ENCODE assay signal across 29 cellular contexts in the genomic region with DNA sequence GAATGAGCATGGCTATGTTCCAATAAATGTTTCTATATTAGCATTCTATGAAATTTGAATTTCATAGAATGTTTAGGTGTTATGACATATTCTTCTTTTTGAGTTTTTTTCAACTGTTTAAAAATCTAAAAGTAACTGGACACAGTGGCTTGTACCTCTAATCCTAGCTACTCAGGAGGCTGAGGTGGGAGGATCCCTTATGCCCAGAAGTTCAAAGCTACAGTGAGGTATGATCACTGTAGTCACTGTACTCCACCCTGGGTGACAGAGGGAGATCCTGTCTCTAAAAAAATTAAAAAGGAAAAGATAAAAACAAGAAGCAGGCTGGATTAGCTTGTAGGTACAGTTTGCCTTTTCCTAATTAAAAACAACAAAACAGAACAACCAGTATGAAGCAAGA.
DNase-seq lines count a peak whose midpoint lies in the region; ATAC-seq and TF ChIP-seq lines count a peak whose summit lies in the region.
"Had no signal": no experiment of that assay in that cellular context is flagged by ENCODE, and none has a peak within 500 bp of the region (broad histone marks: within the 10 kb centered on the region; RNA-seq: fewer than 3 reads in every experiment).

No MANE protein-coding gene starts in this region.

- H3K27ac Mint-ChIP-seq in activated T-cell treated with anti-CD3 and anti-CD28 coated beads, Interleukin-2, amount 50 U/mL, for 72 hours: peak overlapping the region; percentile 90
- H3K27ac Mint-ChIP-seq in activated naive CD8-positive, alpha-beta T cell: peak overlapping the region; percentile 92

- peaks cover 67% of the 10 kb centered on the region for H3K4me1 Mint-ChIP-seq in activated T-cell treated with anti-CD3 and anti-CD28 coated beads, Interleukin-2, amount 50 U/mL, for 72 hours (ENCODE audit: low read depth)
- H3K4me1 Mint-ChIP-seq in activated T-cell treated with anti-CD3 and anti-CD28 coated beads, Interleukin-2, amount 50 U/mL, for 4 hours (ENCODE audit: low read depth): peaks cover 51% of the 10 kb centered on the region
- H3K4me1 Mint-ChIP-seq in activated naive CD8-positive, alpha-beta T cell (ENCODE audit: low read depth): peaks cover 69% of the 10 kb centered on the region

- no peak for ATAC-seq in activated T-cell treated with anti-CD3 and anti-CD28 coated beads, Interleukin-2, amount 50 U/mL, for 72 hours (replicated peaks in 1 of 2)
- no peak for ATAC-seq in activated T-cell treated with anti-CD3 and anti-CD28 coated beads, Interleukin-2, amount 50 U/mL, for 4 hours
- ATAC-seq in HG02678 (IDR thresholded peaks at IDR 0.05; ENCODE audit: unreplicated experiment) (peak; percentile 42), GM21576 (IDR thresholded peaks at IDR 0.05; ENCODE audit: unreplicated experiment) (no peak)
- ATAC-seq: gastrocnemius medialis; pancreas; stimulated activated naive B cell treated with anti-CD40 and anti-IgM and Interleukin-4, amounts not matched to agents 10 μg/mL and 1 μg/mL and 100 μg/mL, for 72 hours had no signal

- peak overlapping the region in 1 of 2 donors; percentile 81 for H3K4me3 Mint-ChIP-seq in activated T-cell treated with anti-CD3 and anti-CD28 coated beads, Interleukin-2, amount 50 U/mL, for 72 hours
- H3K4me3 Mint-ChIP-seq in activated T-cell treated with anti-CD3 and anti-CD28 coated beads, Interleukin-2, amount 50 U/mL, for 4 hours: no peak overlapping the region
- no peak overlapping the region for H3K4me3 Mint-ChIP-seq in activated naive CD8-positive, alpha-beta T cell

- H3K36me3 ChIP-seq in neutrophil: peaks cover 5% of the 10 kb centered on the region
- H3K36me3 ChIP-seq: ascending aorta, esophagus muscularis mucosa, gastrocnemius medialis, pancreas, sigmoid colon, SJSA1, thyroid gland had no signal

- peaks cover 0 to 20% of the 10 kb centered on the region in 2 experiments for H3K4me1 ChIP-seq in neutrophil (ENCODE audit: control insufficient read depth in 1 of 2, insufficient read depth in 1 of 2, low read depth in 1 of 2, low read length in 1 of 2)
- H3K4me1 ChIP-seq: SJSA1 had no signal

- TF ChIP-seq CTCF in neutrophil (IDR thresholded peaks at IDR 0.05): no peak

- peaks cover 1 to 7% of the 10 kb centered on the region in 2 donors for H3K36me3 Mint-ChIP-seq in activated T-cell treated with anti-CD3 and anti-CD28 coated beads, Interleukin-2, amount 50 U/mL, for 72 hours (ENCODE audit: insufficient read depth in 2 of 2)
- H3K36me3 Mint-ChIP-seq in activated T-cell treated with anti-CD3 and anti-CD28 coated beads, Interleukin-2, amount 50 U/mL, for 4 hours (ENCODE audit: insufficient read depth): peaks cover 8% of the 10 kb centered on the region
- peaks cover 5% of the 10 kb centered on the region for H3K36me3 Mint-ChIP-seq in activated naive CD8-positive, alpha-beta T cell

- H3K27ac ChIP-seq in neutrophil: peak overlapping the region; percentile 7
- H3K27ac ChIP-seq: ascending aorta, C4-2B, esophagus muscularis mucosa, KMS-11, pancreas, SJSA1 had no signal

- H3K4me3 ChIP-seq in neutrophil (ENCODE audit: low read depth in 1 of 2, low read length in 1 of 2): no peak overlapping the region
- H3K4me3 ChIP-seq: ascending aorta, esophagus muscularis mucosa, gastrocnemius medialis, pancreas, sigmoid colon, SJSA1, thyroid gland had no signal

- H3K9me3 ChIP-seq in neutrophil: no peaks in the 10 kb centered on the region
- H3K9me3 ChIP-seq: ascending aorta, esophagus muscularis mucosa, gastrocnemius medialis, pancreas, sigmoid colon, SJSA1, thyroid gland had no signal

- no peaks in the 10 kb centered on the region for H3K9me3 Mint-ChIP-seq in activated T-cell treated with anti-CD3 and anti-CD28 coated beads, Interleukin-2, amount 50 U/mL, for 72 hours
- H3K9me3 Mint-ChIP-seq in activated T-cell treated with anti-CD3 and anti-CD28 coated beads, Interleukin-2, amount 50 U/mL, for 4 hours: no peaks in the 10 kb centered on the region
- no peaks in the 10 kb centered on the region for H3K9me3 Mint-ChIP-seq in activated naive CD8-positive, alpha-beta T cell (ENCODE audit: low read depth)
- H3K9me3 Mint-ChIP-seq: stimulated activated naive B cell treated with anti-CD40 and anti-IgM and Interleukin-4, amounts not matched to agents 10 μg/mL and 1 μg/mL and 100 μg/mL, for 72 hours had no signal

- no peaks in the 10 kb centered on the region for H3K27me3 Mint-ChIP-seq in activated T-cell treated with anti-CD3 and anti-CD28 coated beads, Interleukin-2, amount 50 U/mL, for 72 hours (ENCODE audit: low read depth)
- no peaks in the 10 kb centered on the region for H3K27me3 Mint-ChIP-seq in activated T-cell treated with anti-CD3 and anti-CD28 coated beads, Interleukin-2, amount 50 U/mL, for 4 hours (ENCODE audit: low read depth)
- H3K27me3 Mint-ChIP-seq in activated naive CD8-positive, alpha-beta T cell: no peaks in the 10 kb centered on the region
- H3K27me3 Mint-ChIP-seq: stimulated activated naive B cell treated with anti-CD40 and anti-IgM and Interleukin-4, amounts not matched to agents 10 μg/mL and 1 μg/mL and 100 μg/mL, for 72 hours had no signal

- DNase-seq in activated T-cell treated with anti-CD3 and anti-CD28 coated beads, Interleukin-2, amount 50 U/mL, for 72 hours: no peak
- DNase-seq in activated T-cell treated with anti-CD3 and anti-CD28 coated beads, Interleukin-2, amount 50 U/mL, for 4 hours: no peak
- DNase-seq in ecto neural progenitor cell (ENCODE audit: low spot score) (no peak), T-helper 9 cell (no peak)
- DNase-seq: ACHN; activated CD4-positive, alpha-beta T cell treated with anti-CD3 and anti-CD28 coated beads for 4 hours; activated CD8-positive, alpha-beta memory T cell treated with anti-CD3 and anti-CD28 coated beads, Interleukin-2, amount 50 U/mL, for 48 hours; cerebellar nuclear complex; DMS153; effector CD4-positive, alpha-beta T cell; gastrocnemius medialis; GF-D8; kidney; NCI-H1930; NCI-H345; NCI-H82; pancreas; sigmoid colon; stimulated activated naive B cell treated with anti-CD40 and anti-IgM and Interleukin-4, amounts not matched to agents 10 μg/mL and 1 μg/mL and 100 μg/mL, for 72 hours; thyroid gland had no signal

- no peaks in the 10 kb centered on the region for H3K27me3 ChIP-seq in neutrophil
- H3K27me3 ChIP-seq: ascending aorta, esophagus muscularis mucosa, gastrocnemius medialis, pancreas, sigmoid colon, SJSA1, thyroid gland had no signal
